In the genomic region with DNA sequence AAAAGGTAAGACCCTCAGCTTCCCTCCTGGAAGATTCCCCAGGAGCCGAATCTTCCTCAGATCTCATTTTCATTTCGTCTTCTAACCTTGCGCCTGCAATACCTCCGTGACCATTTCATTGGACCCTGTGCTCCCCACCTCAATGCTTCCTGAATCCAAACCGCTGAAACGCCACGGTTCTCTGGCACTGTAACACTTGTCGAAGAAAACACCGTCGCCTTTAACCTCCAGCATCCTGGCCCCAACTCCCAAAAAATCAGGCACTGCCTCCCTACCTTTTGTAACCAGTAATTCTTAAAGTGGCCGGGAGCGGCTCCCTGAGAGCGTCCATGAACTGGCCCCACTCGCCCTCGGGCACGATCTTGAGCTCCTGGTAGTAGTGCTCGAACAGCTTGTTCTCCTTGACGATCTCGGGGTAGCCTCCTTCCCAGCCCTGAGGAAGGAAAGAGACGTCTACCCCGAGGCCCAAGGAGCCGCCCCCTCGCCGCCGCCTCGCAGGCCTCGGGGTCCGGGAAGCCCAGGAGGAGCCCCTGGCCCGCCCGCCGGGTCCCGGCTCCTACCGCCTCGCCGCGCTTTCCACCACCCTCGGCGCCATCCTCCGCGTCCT, we compare ENCODE assay signal across 8 cellular contexts. TPM values are rescaled to one million over a fixed set of nuclear protein-coding genes. Genes with fewer than 3 reads are reported as not detected.
A peak's percentile ranks its signal among the peaks of the same experiment; 100 is the strongest.
DNase-seq lines count a peak whose midpoint lies in the region; ATAC-seq and TF ChIP-seq lines count a peak whose summit lies in the region.

No MANE protein-coding gene starts in this region.

- peaks cover 65% of the 10 kb centered on the region for H3K79me2 ChIP-seq in OCI-LY7 (ENCODE audit: insufficient read depth, low read depth, low read length)

- peak; percentile 7 for ATAC-seq in GM18519 (IDR thresholded peaks at IDR 0.05; ENCODE audit: low FRiP score, unreplicated experiment)
- peak; percentile 29 for ATAC-seq in HG03045 (IDR thresholded peaks at IDR 0.05; ENCODE audit: unreplicated experiment)

- H3K9me3 ChIP-seq in AG04450 (ENCODE audit: control insufficient read depth, insufficient read depth, low read length) (no peaks in the 10 kb centered on the region), OCI-LY7 (ENCODE audit: low read length) (no peaks in the 10 kb centered on the region), ectodermal cell (ENCODE audit: control insufficient read depth, low read length) (no peaks in the 10 kb centered on the region)

- POLR2A ChIA-PET in AG04450 (lab: Yijun Ruan, JAX), result interaction anchor here (0.6 to 2.1 kb wide), 5 partner anchors 72 to 117 kb away, joined by 3 to 18 read pairs (median 5); partner anchors contain the start of gene TENT4A
- POLR2A ChIA-PET in OCI-LY7 (lab: Charles Lee), result interaction anchor here (0.6 to 2.8 kb wide), 9 partner anchors 14 to 95 kb away, joined by 3 to 20 read pairs (median 7); partner anchors contain the start of gene TENT4A

- no peak for DNase-seq in AG04450 (ENCODE audit: low read depth, low spot score)
- DNase-seq in OCI-LY7 (ENCODE audit: low spot score), result peak; percentile 38
- DNase-seq in mucosa of gallbladder (ENCODE audit: low spot score), result peak; percentile 13
- no peak for DNase-seq in UCSD-AML1 (lab: John Stamatoyannopoulos, UW; ENCODE audit: unreplicated experiment)
- DNase-seq in NCI-H2029 treated with DMSO at 0.1 percent for 48 hours (lab: John Stamatoyannopoulos, UW), result no peak

- no peaks in the 10 kb centered on the region for H3K9me2 ChIP-seq in OCI-LY7 (ENCODE audit: insufficient read depth, low read length)

- H4K20me1 ChIP-seq in OCI-LY7 (ENCODE audit: insufficient read depth, low read length), result peaks cover 31% of the 10 kb centered on the region; the same call in 1 of the 2 replicates

- CTCF ChIA-PET in AG04450 (lab: Charles Lee), result interaction anchor here (1.0 to 2.9 kb wide), 3 partner anchors 96 to 112 kb away, joined by 3 to 35 read pairs (median 3); no protein-coding TSS in a partner anchor
- CTCF ChIA-PET in OCI-LY7 (lab: Charles Lee; ENCODE audit: unreplicated experiment), result interaction anchor here (0.6 to 1.5 kb wide), 2 partner anchors 96 to 254 kb away, joined by 3 to 7 read pairs; partner anchors contain the start of gene MED10

- H3K27ac ChIP-seq in AG04450 (ENCODE audit: low read depth, low read length) (peak overlapping the region; percentile 47), OCI-LY7 (ENCODE audit: low read depth, low read length, poor library complexity, severe bottlenecking) (peak overlapping the region; percentile 43), ectodermal cell (ENCODE audit: insufficient read depth, low read depth, low read length, poor library complexity, severe bottlenecking) (peak overlapping the region; percentile 94)

- peak overlapping the region; percentile 73; the same call in 1 of the 2 replicates for H2AFZ ChIP-seq in OCI-LY7 (ENCODE audit: low read length)

- 1% methylated on average over 40 of the region's 40 CpGs for WGBS in ectodermal cell, 2 experiments

- H3K36me3 ChIP-seq in OCI-LY7 (ENCODE audit: insufficient read depth, low read length), result peaks cover 50% of the 10 kb centered on the region
- H3K36me3 ChIP-seq in ectodermal cell (ENCODE audit: control insufficient read depth, insufficient read depth, low read length), result peaks cover 19% of the 10 kb centered on the region

- TF ChIP-seq CTCF in AG04450 (IDR thresholded peaks at IDR 0.05; ENCODE audit: low read depth, low read length) (0 out of 2 replicates have a peak, but pooled peaks have one; percentile 16), OCI-LY7 (conservative IDR thresholded peaks at IDR 0.05; ENCODE audit: low read length) (peak; percentile 22; the same call in 1 of the 2 replicates)

- H3K4me2 ChIP-seq in OCI-LY7 (ENCODE audit: low read length), result peak overlapping the region; percentile 96

- H3K4me1 ChIP-seq in OCI-LY7 (ENCODE audit: insufficient read depth, low read length, poor library complexity, severe bottlenecking) (peaks cover 19% of the 10 kb centered on the region), ectodermal cell (ENCODE audit: control insufficient read depth, insufficient read depth, low read length) (peaks cover 3% of the 10 kb centered on the region)

- peak overlapping the region; percentile 91 for H3K4me3 ChIP-seq in AG04450 (ENCODE audit: low read depth, low read length)
- peak overlapping the region; percentile 97 for H3K4me3 ChIP-seq in OCI-LY7 (ENCODE audit: low read depth, low read length, poor library complexity, severe bottlenecking)
- H3K4me3 ChIP-seq in ectodermal cell (ENCODE audit: insufficient read depth, low read depth, low read length), result peak overlapping the region; percentile 59

- no TSS peak for BruUV-seq in OCI-LY7 (replicated peaks; lab: Mats Ljungman, UMichigan)

- intact Hi-C loops in OCI-LY7 (cut with micrococcal nuclease; ENCODE audit: unreplicated experiment), result loop anchor here (2.0 to 10.0 kb wide), 3 partner anchors 28 to 878 kb away; no protein-coding TSS in a partner anchor

- H3K27me3 ChIP-seq in AG04450 (ENCODE audit: control insufficient read depth, insufficient read depth, low read length) (no peaks in the 10 kb centered on the region), ectodermal cell (ENCODE audit: control insufficient read depth, insufficient read depth, low read length, poor library complexity, severe bottlenecking) (no peaks in the 10 kb centered on the region)

RNA-seq across cellular contexts. Expression of gene NSUN2, which starts 0.4 kb away (rescaled TPM):
- polyA plus RNA-seq in AG04450 (2011; rRNA removed), result 41.5 and 42.0 TPM in 2 replicates
- polyA minus RNA-seq in AG04450 (2011; rRNA and poly(A)+ RNA removed), result 30.2 and 32.1 TPM in 2 replicates
- total RNA-seq in OCI-LY7 (2014; rRNA removed; shearing (Covaris generic)), result 88.1 and 88.9 TPM in 2 replicates
- total RNA-seq in OCI-LY7 (2022), result 122 and 139 TPM in 2 replicates
- 74.1 TPM for polyA plus RNA-seq in ectodermal cell (2013, experiment 1 of 4)
- 77.2 TPM for polyA plus RNA-seq in ectodermal cell (2013, experiment 2 of 4)
- polyA plus RNA-seq in ectodermal cell (2013, experiment 3 of 4), result 47.5 TPM
- 56.2 TPM for polyA plus RNA-seq in ectodermal cell (2013, experiment 4 of 4)
- total RNA-seq in mucosa of gallbladder, result 37.1 TPM

RNA-seq across cellular contexts. Expression of gene SRD5A1, which starts 0.8 kb away (rescaled TPM):
- polyA plus RNA-seq in AG04450 (2011; rRNA removed), result 19.7 and 20.7 TPM in 2 replicates
- polyA minus RNA-seq in AG04450 (2011; rRNA and poly(A)+ RNA removed), result 7.3 and 9.8 TPM in 2 replicates
- total RNA-seq in OCI-LY7 (2014; rRNA removed; shearing (Covaris generic)), result 16.7 and 31.6 TPM in 2 replicates
- total RNA-seq in OCI-LY7 (2022) (31.9 and 32.5 TPM in 2 replicates), mucosa of gallbladder (12.8 TPM)
- polyA plus RNA-seq in ectodermal cell (2013, experiment 1 of 4), result 17.8 TPM
- polyA plus RNA-seq in ectodermal cell (2013, experiment 2 of 4), result 21.2 TPM
- 20.3 TPM for polyA plus RNA-seq in ectodermal cell (2013, experiment 3 of 4)
- polyA plus RNA-seq in ectodermal cell (2013, experiment 4 of 4), result 19.7 TPM

Comparison
In these comparisons a context has a peak if more than half of its experiments do, and no peak if none do; other contexts are left out.
1. DNase-seq: peak in OCI-LY7 (single experiment) and mucosa of gallbladder (single experiment); none in AG04450 (single experiment), UCSD-AML1 (single experiment) and NCI-H2029 treated with DMSO at 0.1 percent for 48 hours (single experiment).
2. H3K27ac ChIP-seq: peak in every context shown above with its lines; median percentile 94 in ectodermal cell; 47 in AG04450; 43 in OCI-LY7.
3. Peak in every context shown above with its lines, with median percentiles within 50 percentile points of each other: H3K4me3 ChIP-seq.